In the genomic region with DNA sequence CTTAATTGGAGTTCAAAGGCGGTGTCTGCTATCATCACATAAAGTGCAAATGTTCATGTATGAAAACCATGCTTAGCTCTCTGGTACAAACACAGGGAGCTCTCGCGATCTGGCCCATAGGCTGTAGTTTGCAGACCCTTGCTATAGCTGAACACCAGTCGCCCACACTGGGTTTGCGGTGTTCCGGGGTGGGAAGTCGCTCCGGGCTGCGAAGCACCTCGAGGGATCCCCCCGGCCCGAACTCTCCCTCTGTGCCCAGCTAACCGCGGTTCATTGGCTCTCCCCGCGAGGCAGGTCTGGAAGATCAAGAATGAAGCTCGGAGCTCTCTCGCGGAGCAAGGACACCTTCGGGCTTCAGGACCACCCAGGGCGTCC, we compare ENCODE assay signal across 8 cellular contexts. TPM values are rescaled to one million over a fixed set of nuclear protein-coding genes. Genes with fewer than 3 reads are reported as not detected.
DNase-seq lines count a peak whose midpoint lies in the region; ATAC-seq, FAIRE-seq and TF ChIP-seq lines count a peak whose summit lies in the region.

No MANE protein-coding gene starts in this region.

- no peaks in the 10 kb centered on the region for H3K79me1 ChIP-seq in mesendoderm (ENCODE audit: low read length)

- H3K9me3 Mint-ChIP-seq in activated naive CD4-positive, alpha-beta T cell treated with anti-CD3 and anti-CD28 coated beads for 36 hours = no peaks in the 10 kb centered on the region

- no peak for DNase-seq in activated naive CD4-positive, alpha-beta T cell treated with anti-CD3 and anti-CD28 coated beads for 36 hours
- no peak for DNase-seq in activated naive CD4-positive, alpha-beta T cell treated with anti-CD3 and anti-CD28 coated beads, Interleukin-2, amount 50 U/mL, for 16 hours
- DNase-seq in K562 (ENCODE audit: extremely low read depth in 1 of 4, low spot score in 3 of 4) (no peak), mesendoderm (no peak), frontal cortex (ENCODE audit: low spot score in 2 of 2) (no peak), GM19240 (ENCODE audit: insufficient read length, low spot score) (no peak)

- H3K36me3 ChIP-seq in K562 (ENCODE audit: control insufficient read depth, insufficient read depth, low read length) = peaks cover 32% of the 10 kb centered on the region; the same call in 2 of the 3 replicates
- no peaks in the 10 kb centered on the region for H3K36me3 ChIP-seq in mesendoderm (ENCODE audit: control insufficient read depth, insufficient read depth, low read length)

- H2AFZ ChIP-seq in K562 (ENCODE audit: low read depth, low read length) = peak overlapping the region; percentile 93

- H3K4ac ChIP-seq in mesendoderm (ENCODE audit: low read depth, low read length) = no peak overlapping the region

- no peak overlapping the region for H3K23ac ChIP-seq in mesendoderm (ENCODE audit: low read length)

- H3K4me3 Mint-ChIP-seq in activated naive CD4-positive, alpha-beta T cell treated with anti-CD3 and anti-CD28 coated beads for 36 hours = peak overlapping the region; percentile 82

- CTCF ChIA-PET in activated naive CD4-positive, alpha-beta T cell treated with anti-CD3 and anti-CD28 coated beads for 36 hours (lab: Charles Lee) = interaction anchor here (0.7 to 1.3 kb wide), 4 partner anchors 9 to 20 kb away, joined by 3 to 18 read pairs (median 4); no protein-coding TSS in a partner anchor
- CTCF ChIA-PET in K562 (lab: Yijun Ruan, JAX; ENCODE audit: low intra/inter-chr PET ratio) = no interaction called here

- intact Hi-C loops in activated naive CD4-positive, alpha-beta T cell treated with anti-CD3 and anti-CD28 coated beads for 36 hours (cut with micrococcal nuclease) = loop anchor here (1.0 to 10.0 kb wide), 7 partner anchors 20 to 1676 kb away; a partner anchor contains a TSS
- intact Hi-C loops in K562 (cut with micrococcal nuclease) = loop anchor here (5.0 kb wide), 1 partner anchor 856 kb away; no protein-coding TSS in a partner anchor

- peak overlapping the region; percentile 42 for H3K56ac ChIP-seq in mesendoderm (ENCODE audit: low read length)

- H3K4me3 ChIP-seq in K562 (peak overlapping the region; percentile 86), mesendoderm (ENCODE audit: low read length) (no peak overlapping the region)

- TF ChIP-seq RAD21 in K562 (CRISPR knock-in tag; conservative IDR thresholded peaks at IDR 0.05 in 1 of 2, IDR thresholded peaks at IDR 0.05 in 1 of 2) = no peak

- in situ Hi-C loops in K562 (cut with MboI) = no loop called here

- H3K27me3 ChIP-seq in K562 (ENCODE audit: control insufficient read depth in 2 of 2, insufficient read depth in 2 of 2, low read length in 2 of 2) (peaks cover 0 to 2% of the 10 kb centered on the region in 2 experiments; a peak in 2 of 5 replicates), mesendoderm (ENCODE audit: insufficient read depth, low read length, poor library complexity) (no peaks in the 10 kb centered on the region)

- no peak overlapping the region for H2BK5ac ChIP-seq in mesendoderm (ENCODE audit: low read length)

- H3K9me3 ChIP-seq in K562 (replicated peaks; ENCODE audit: control insufficient read depth, insufficient read depth, low read depth, low read length) = peaks cover 9% of the 10 kb centered on the region; the same call in 1 of the 2 replicates

- H3K9me1 ChIP-seq in K562 (ENCODE audit: control insufficient read depth, insufficient read depth, low read length) = no peaks in the 10 kb centered on the region

- ATAC-seq in HG03520 (IDR thresholded peaks at IDR 0.05; ENCODE audit: unreplicated experiment) = peak; percentile 24
- ATAC-seq in K562 = peak; percentile 55
- no peak for ATAC-seq in GM18873 (IDR thresholded peaks at IDR 0.05; ENCODE audit: low FRiP score, unreplicated experiment)

- H3K4me2 ChIP-seq in K562 (ENCODE audit: insufficient read depth, low read length) (peak overlapping the region; percentile 91), mesendoderm (ENCODE audit: low read length) (peak overlapping the region; percentile 64)

- POLR2A ChIA-PET in K562 (lab: Yijun Ruan, JAX) = interaction anchor here (0.5 to 1.2 kb wide), 6 partner anchors 11 to 707 kb away, joined by 3 to 7 read pairs (median 4); no protein-coding TSS in a partner anchor

- WGBS in K562 (ENCODE audit: insufficient coverage, low coverage, missing lambda C conversion rate) = 2% methylated on average over 14 of the region's 21 CpGs
- WGBS in mesendoderm (ENCODE audit: extremely low coverage, insufficient coverage, low lambda C conversion rate) = no CpG with 5 or more reads among the region's 21 CpGs

- peak overlapping the region; percentile 90 for H3K27ac Mint-ChIP-seq in activated naive CD4-positive, alpha-beta T cell treated with anti-CD3 and anti-CD28 coated beads for 36 hours

- no TSS peak for BruUV-seq in K562 (replicated peaks; lab: Mats Ljungman, UMichigan)

- H3K4me1 ChIP-seq in K562 (replicated peaks in 1 of 2; ENCODE audit: control insufficient read depth in 2 of 2, insufficient read depth in 2 of 2, low read length in 2 of 2) = peaks cover 2 to 13% of the 10 kb centered on the region in 2 experiments; a peak in 4 of 5 replicates
- H3K4me1 ChIP-seq in mesendoderm (ENCODE audit: control insufficient read depth, low read depth, low read length) = no peaks in the 10 kb centered on the region

- FAIRE-seq in K562 (lab: Jason Lieb, UNC) = no peak
- no peak for FAIRE-seq in frontal cortex (lab: Jason Lieb, UNC)

- H3K4me1 Mint-ChIP-seq in activated naive CD4-positive, alpha-beta T cell treated with anti-CD3 and anti-CD28 coated beads for 36 hours (ENCODE audit: low read depth) = peaks cover 33% of the 10 kb centered on the region

- TF ChIP-seq POLR2A in K562 (conservative IDR thresholded peaks at IDR 0.05) = no peak

- TF ChIP-seq CTCF in K562 (IDR thresholded peaks at IDR 0.05 in 2 of 3, conservative IDR thresholded peaks at IDR 0.05 in 1 of 3; ENCODE audit: insufficient read depth in 2 of 3, low read depth in 1 of 3, low read length in 3 of 3) = no peak

- no peak overlapping the region for H2AK5ac ChIP-seq in mesendoderm (ENCODE audit: low read length)

- H4K20me1 ChIP-seq in K562 (replicated peaks; ENCODE audit: control insufficient read depth, insufficient read depth, low read length) = no peaks in the 10 kb centered on the region; the same call in 1 of the 2 replicates

- H4K8ac ChIP-seq in mesendoderm (ENCODE audit: low read depth, low read length) = no peak overlapping the region

- no peak overlapping the region for H3K18ac ChIP-seq in mesendoderm (ENCODE audit: low read length)

- H4K5ac ChIP-seq in mesendoderm (ENCODE audit: low read length) = no peak overlapping the region

- TF ChIP-seq EP300 in K562 (IDR thresholded peaks at IDR 0.05; ENCODE audit: low read length) = no peak

- H2BK15ac ChIP-seq in mesendoderm (replicated peaks; ENCODE audit: low read depth) = no peak overlapping the region

- H3K79me2 ChIP-seq in K562 (ENCODE audit: control insufficient read depth, insufficient read depth, low read length) (peaks cover 46% of the 10 kb centered on the region), mesendoderm (ENCODE audit: control insufficient read depth, insufficient read depth, low read length) (no peaks in the 10 kb centered on the region)

- H3K27ac ChIP-seq in K562 (ENCODE audit: extremely low read depth, low read depth, low read length) = no peak overlapping the region
- no peak overlapping the region for H3K27ac ChIP-seq in mesendoderm (ENCODE audit: low read depth, low read length)

- peaks cover 22% of the 10 kb centered on the region for H3K36me3 Mint-ChIP-seq in activated naive CD4-positive, alpha-beta T cell treated with anti-CD3 and anti-CD28 coated beads for 36 hours (ENCODE audit: low read depth)

- H2BK120ac ChIP-seq in mesendoderm (ENCODE audit: low read depth, low read length) = no peak overlapping the region

- no peaks in the 10 kb centered on the region for H3K27me3 Mint-ChIP-seq in activated naive CD4-positive, alpha-beta T cell treated with anti-CD3 and anti-CD28 coated beads for 36 hours (ENCODE audit: low read depth)

- peak overlapping the region; percentile 75 to 97 for H3K9ac ChIP-seq in K562 (ENCODE audit: insufficient read depth in 1 of 2, low read depth in 2 of 2, low read length in 2 of 2)
- peak overlapping the region; percentile 44 for H3K9ac ChIP-seq in mesendoderm (ENCODE audit: low read length)

TF ChIP-seq in K562, 482 proteins besides CTCF, POLR2A, EP300 and RAD21 (continues in another document):
- TF ChIP-seq U2AF2 (optimal IDR thresholded peaks at IDR 0.05; ENCODE audit: low read depth, low read length) = no peak
- TF ChIP-seq RNF2 (IDR thresholded peaks at IDR 0.05) = 0 out of 2 replicates have a peak, but pooled peaks have one; percentile 10
- no peak for TF ChIP-seq ZNF778 (CRISPR knock-in tag; IDR thresholded peaks at IDR 0.05)
- TF ChIP-seq ZNF217 (CRISPR knock-in tag; IDR thresholded peaks at IDR 0.05) = no peak

RNA-seq across cellular contexts. Expression of a gene that starts 0.3 kb away (rescaled TPM):
- 100 to 1,000 TPM; 171 to 180 TPM for total RNA-seq in activated naive CD4-positive, alpha-beta T cell treated with anti-CD3 and anti-CD28 coated beads for 36 hours
- 17.4 and 22.8 TPM in 2 replicates for total RNA-seq in K562 (2011; cell fraction: chromatin; rRNA removed; ENCODE audit: low replicate concordance)
- total RNA-seq in K562 (2011; cell fraction: nucleolus; rRNA removed) = 10.5 and 13.6 TPM in 2 replicates
- total RNA-seq in K562 (2011; cell fraction: nucleoplasm; rRNA removed) = 14.6 and 24.0 TPM in 2 replicates
- 58.9 and 59.4 TPM in 2 replicates for total RNA-seq in K562 (2014; rRNA removed)
- total RNA-seq in K562 (2014; rRNA removed; fragmentation: Illumina TruSeq; extraction: Trizol) = 76.3 and 80.4 TPM in 2 replicates
- total RNA-seq in K562 (2015; rRNA removed; fragmentation: Illumina TruSeq; extraction: Trizol) = 58.1 and 62.1 TPM in 2 replicates
- total RNA-seq in K562 (2021) = 84.2 and 85.0 TPM in 2 replicates
- polyA plus RNA-seq in K562 (2011; rRNA removed) = 40.5 and 68.6 TPM in 2 replicates
- 42.0 and 52.5 TPM in 2 replicates for polyA plus RNA-seq in K562 (2011; cell fraction: cytosol; rRNA removed)
- polyA plus RNA-seq in K562 (2011; cell fraction: nucleus; rRNA removed) = 23.4 and 28.4 TPM in 2 replicates
- polyA plus RNA-seq in K562 (2012) = 41.3 and 48.9 TPM in 2 replicates
- polyA plus RNA-seq in K562 (2014; fragmentation: Illumina TruSeq; extraction: Trizol) = 60.9 and 61.9 TPM in 2 replicates
- polyA plus RNA-seq in K562 (2014; fragmentation: Nextera tagmentation; extraction: Ambion mirVana) = 10 to 100 TPM; 60.9 to 62.7 TPM
- 50.3 and 51.2 TPM in 2 replicates for polyA plus RNA-seq in K562 (2014; rRNA removed)
- polyA minus RNA-seq in K562 (2011; rRNA and poly(A)+ RNA removed) = 91.5 and 159 TPM in 2 replicates
- polyA minus RNA-seq in K562 (2011; cell fraction: cytosol; rRNA and poly(A)+ RNA removed) = 64.9 and 92.6 TPM in 2 replicates
- polyA minus RNA-seq in K562 (2011; cell fraction: nucleus; rRNA and poly(A)+ RNA removed) = 20.3 and 20.7 TPM in 2 replicates
- 13.7 TPM for polyA plus RNA-seq in mesendoderm (2013, experiment 1 of 2)
- polyA plus RNA-seq in mesendoderm (2013, experiment 2 of 2) = 14.4 TPM
- total RNA-seq in frontal cortex = 48.9 TPM
